Comparison of ENCODE assay signal across 9 cellular contexts in the genomic region with DNA sequence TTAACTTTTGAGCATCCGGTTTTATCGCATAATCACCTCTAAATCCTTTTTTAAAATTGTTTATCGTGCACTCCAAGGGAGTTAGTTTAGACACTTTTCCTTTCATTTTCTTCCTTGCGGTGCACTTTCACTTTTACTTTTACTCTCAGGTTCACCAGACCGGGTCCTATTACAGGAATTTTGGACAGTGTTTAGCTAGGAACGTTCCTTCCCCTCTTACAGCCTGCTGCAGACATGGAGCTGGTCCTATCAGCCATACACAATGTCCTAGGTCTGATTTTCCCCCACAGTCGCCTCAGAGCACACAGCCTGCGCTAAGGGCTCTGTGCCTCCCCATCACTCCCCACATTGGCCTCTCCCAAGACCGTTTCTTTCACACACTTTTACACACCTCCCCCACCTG.
DNase-seq lines count a peak whose midpoint lies in the region; ATAC-seq and TF ChIP-seq lines count a peak whose summit lies in the region.
"Had no signal": no experiment of that assay in that cellular context is flagged by ENCODE, and none has a peak within 500 bp of the region (broad histone marks: within the 10 kb centered on the region; RNA-seq: fewer than 3 reads in every experiment).

No MANE protein-coding gene starts in this region.

- ATAC-seq in HG02610 (IDR thresholded peaks at IDR 0.05; ENCODE audit: unreplicated experiment) (peak; percentile 63), activated B cell treated with CpG ODN at 0.5 μM for 24 hours (ENCODE audit: low read depth) (peak; percentile 28)
- no peak for ATAC-seq in naive thymus-derived CD8-positive, alpha-beta T cell

- peak overlapping the region; percentile 71 for H3K4me3 Mint-ChIP-seq in activated B cell treated with CpG ODN at 0.5 μM for 24 hours
- H3K4me3 Mint-ChIP-seq in naive thymus-derived CD8-positive, alpha-beta T cell, result peak overlapping the region; percentile 48 to 82 (median 72)

- no peaks in the 10 kb centered on the region for H3K27me3 Mint-ChIP-seq in activated B cell treated with CpG ODN at 0.5 μM for 24 hours
- H3K27me3 Mint-ChIP-seq in naive thymus-derived CD8-positive, alpha-beta T cell, result peaks cover 2 to 36% (median 9%) of the 10 kb centered on the region in 5 donors

- TF ChIP-seq CTCF in activated B cell treated with CpG ODN at 0.5 μM for 24 hours (IDR thresholded peaks at IDR 0.05), result no peak

- H3K4me1 Mint-ChIP-seq in activated B cell treated with CpG ODN at 0.5 μM for 24 hours, result peaks cover 17% of the 10 kb centered on the region
- H3K4me1 Mint-ChIP-seq in naive thymus-derived CD8-positive, alpha-beta T cell, result peaks cover 7 to 14% (median 10%) of the 10 kb centered on the region in 4 donors

- intact Hi-C loops in activated B cell treated with CpG ODN at 0.5 μM for 24 hours (cut with micrococcal nuclease), result no loop called here

- CTCF ChIA-PET in activated B cell treated with CpG ODN at 0.5 μM for 24 hours (lab: Charles Lee), result no interaction called here

- peak; percentile 20 for DNase-seq in DMS53 (lab: John Stamatoyannopoulos, UW)
- DNase-seq in DMS53 treated with DMSO at 0.1 percent for 48 hours (lab: John Stamatoyannopoulos, UW; ENCODE audit: unreplicated experiment), result no peak
- no peak for DNase-seq in activated B cell treated with CpG ODN at 0.5 μM for 24 hours
- DNase-seq in naive thymus-derived CD8-positive, alpha-beta T cell, result peak in 1 of 10 donors; percentile 6
- DNase-seq in stimulated activated CD4-positive, alpha-beta T cell treated with anti-CD3 and anti-CD28 coated beads, Interleukin-1b, Interleukin-23, amount 100 ng/mL, for 48 hours, result no peak
- no peak for DNase-seq in activated effector memory CD4-positive, alpha-beta T cell treated with Interleukin-2 at 50 U/mL for 16 hours
- no peak for DNase-seq in NCI-H2081 treated with DMSO at 0.1 percent for 48 hours (lab: John Stamatoyannopoulos, UW)
- DNase-seq: NCI-H1930 had no signal

- H3K9me3 Mint-ChIP-seq in activated B cell treated with CpG ODN at 0.5 μM for 24 hours, result no peaks in the 10 kb centered on the region
- H3K9me3 Mint-ChIP-seq in naive thymus-derived CD8-positive, alpha-beta T cell, result peaks cover 0 to 3% (median 0%) of the 10 kb centered on the region in 9 donors

- POLR2A ChIA-PET in activated B cell treated with CpG ODN at 0.5 μM for 24 hours (lab: Charles Lee), result no interaction called here
- POLR2A ChIA-PET in naive thymus-derived CD8-positive, alpha-beta T cell (lab: Charles Lee), result no interaction called here

- H3K36me3 Mint-ChIP-seq in activated B cell treated with CpG ODN at 0.5 μM for 24 hours (ENCODE audit: low read depth), result no peaks in the 10 kb centered on the region
- peaks cover 0 to 6% (median 0%) of the 10 kb centered on the region in 3 donors for H3K36me3 Mint-ChIP-seq in naive thymus-derived CD8-positive, alpha-beta T cell

- H3K27ac Mint-ChIP-seq in activated B cell treated with CpG ODN at 0.5 μM for 24 hours, result peak overlapping the region; percentile 54
- peak overlapping the region in 7 of 10 donors; percentile 35 to 79 (median 62) for H3K27ac Mint-ChIP-seq in naive thymus-derived CD8-positive, alpha-beta T cell

Comparison
In these comparisons a context has a peak if more than half of its experiments do, and no peak if none do; other contexts are left out.
1. ATAC-seq: peak in HG02610 (single experiment) and activated B cell treated with CpG ODN at 0.5 μM for 24 hours (single experiment); none in naive thymus-derived CD8-positive, alpha-beta T cell (0 of 2).